Comparison of ENCODE assay signal across 1 cellular context in the genomic region with DNA sequence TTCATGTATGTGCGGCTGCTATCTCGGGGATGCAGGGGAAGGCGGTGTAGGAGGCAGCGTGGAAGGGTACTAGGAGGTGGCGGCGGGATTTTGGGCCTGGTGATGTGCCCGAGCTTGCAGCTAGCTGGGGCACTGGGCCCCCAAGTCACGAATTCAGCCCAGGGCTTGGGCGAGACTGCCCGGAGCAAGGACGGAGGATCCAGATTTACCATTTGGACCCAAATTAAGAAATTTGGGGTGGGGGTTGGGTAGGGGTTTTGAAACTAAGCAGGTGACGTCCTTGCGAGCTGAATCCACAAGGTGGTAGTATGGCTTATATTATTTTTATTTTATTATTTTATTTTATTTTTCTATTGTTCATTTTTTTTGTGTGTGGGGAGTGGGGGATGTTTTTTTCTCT.
TF ChIP-seq lines count a peak whose summit lies in the region.

No MANE protein-coding gene starts in this region.

TF ChIP-seq in H1, 55 proteins besides CTCF, POLR2A, EP300 and RAD21:
- TF ChIP-seq, protein P1, sequence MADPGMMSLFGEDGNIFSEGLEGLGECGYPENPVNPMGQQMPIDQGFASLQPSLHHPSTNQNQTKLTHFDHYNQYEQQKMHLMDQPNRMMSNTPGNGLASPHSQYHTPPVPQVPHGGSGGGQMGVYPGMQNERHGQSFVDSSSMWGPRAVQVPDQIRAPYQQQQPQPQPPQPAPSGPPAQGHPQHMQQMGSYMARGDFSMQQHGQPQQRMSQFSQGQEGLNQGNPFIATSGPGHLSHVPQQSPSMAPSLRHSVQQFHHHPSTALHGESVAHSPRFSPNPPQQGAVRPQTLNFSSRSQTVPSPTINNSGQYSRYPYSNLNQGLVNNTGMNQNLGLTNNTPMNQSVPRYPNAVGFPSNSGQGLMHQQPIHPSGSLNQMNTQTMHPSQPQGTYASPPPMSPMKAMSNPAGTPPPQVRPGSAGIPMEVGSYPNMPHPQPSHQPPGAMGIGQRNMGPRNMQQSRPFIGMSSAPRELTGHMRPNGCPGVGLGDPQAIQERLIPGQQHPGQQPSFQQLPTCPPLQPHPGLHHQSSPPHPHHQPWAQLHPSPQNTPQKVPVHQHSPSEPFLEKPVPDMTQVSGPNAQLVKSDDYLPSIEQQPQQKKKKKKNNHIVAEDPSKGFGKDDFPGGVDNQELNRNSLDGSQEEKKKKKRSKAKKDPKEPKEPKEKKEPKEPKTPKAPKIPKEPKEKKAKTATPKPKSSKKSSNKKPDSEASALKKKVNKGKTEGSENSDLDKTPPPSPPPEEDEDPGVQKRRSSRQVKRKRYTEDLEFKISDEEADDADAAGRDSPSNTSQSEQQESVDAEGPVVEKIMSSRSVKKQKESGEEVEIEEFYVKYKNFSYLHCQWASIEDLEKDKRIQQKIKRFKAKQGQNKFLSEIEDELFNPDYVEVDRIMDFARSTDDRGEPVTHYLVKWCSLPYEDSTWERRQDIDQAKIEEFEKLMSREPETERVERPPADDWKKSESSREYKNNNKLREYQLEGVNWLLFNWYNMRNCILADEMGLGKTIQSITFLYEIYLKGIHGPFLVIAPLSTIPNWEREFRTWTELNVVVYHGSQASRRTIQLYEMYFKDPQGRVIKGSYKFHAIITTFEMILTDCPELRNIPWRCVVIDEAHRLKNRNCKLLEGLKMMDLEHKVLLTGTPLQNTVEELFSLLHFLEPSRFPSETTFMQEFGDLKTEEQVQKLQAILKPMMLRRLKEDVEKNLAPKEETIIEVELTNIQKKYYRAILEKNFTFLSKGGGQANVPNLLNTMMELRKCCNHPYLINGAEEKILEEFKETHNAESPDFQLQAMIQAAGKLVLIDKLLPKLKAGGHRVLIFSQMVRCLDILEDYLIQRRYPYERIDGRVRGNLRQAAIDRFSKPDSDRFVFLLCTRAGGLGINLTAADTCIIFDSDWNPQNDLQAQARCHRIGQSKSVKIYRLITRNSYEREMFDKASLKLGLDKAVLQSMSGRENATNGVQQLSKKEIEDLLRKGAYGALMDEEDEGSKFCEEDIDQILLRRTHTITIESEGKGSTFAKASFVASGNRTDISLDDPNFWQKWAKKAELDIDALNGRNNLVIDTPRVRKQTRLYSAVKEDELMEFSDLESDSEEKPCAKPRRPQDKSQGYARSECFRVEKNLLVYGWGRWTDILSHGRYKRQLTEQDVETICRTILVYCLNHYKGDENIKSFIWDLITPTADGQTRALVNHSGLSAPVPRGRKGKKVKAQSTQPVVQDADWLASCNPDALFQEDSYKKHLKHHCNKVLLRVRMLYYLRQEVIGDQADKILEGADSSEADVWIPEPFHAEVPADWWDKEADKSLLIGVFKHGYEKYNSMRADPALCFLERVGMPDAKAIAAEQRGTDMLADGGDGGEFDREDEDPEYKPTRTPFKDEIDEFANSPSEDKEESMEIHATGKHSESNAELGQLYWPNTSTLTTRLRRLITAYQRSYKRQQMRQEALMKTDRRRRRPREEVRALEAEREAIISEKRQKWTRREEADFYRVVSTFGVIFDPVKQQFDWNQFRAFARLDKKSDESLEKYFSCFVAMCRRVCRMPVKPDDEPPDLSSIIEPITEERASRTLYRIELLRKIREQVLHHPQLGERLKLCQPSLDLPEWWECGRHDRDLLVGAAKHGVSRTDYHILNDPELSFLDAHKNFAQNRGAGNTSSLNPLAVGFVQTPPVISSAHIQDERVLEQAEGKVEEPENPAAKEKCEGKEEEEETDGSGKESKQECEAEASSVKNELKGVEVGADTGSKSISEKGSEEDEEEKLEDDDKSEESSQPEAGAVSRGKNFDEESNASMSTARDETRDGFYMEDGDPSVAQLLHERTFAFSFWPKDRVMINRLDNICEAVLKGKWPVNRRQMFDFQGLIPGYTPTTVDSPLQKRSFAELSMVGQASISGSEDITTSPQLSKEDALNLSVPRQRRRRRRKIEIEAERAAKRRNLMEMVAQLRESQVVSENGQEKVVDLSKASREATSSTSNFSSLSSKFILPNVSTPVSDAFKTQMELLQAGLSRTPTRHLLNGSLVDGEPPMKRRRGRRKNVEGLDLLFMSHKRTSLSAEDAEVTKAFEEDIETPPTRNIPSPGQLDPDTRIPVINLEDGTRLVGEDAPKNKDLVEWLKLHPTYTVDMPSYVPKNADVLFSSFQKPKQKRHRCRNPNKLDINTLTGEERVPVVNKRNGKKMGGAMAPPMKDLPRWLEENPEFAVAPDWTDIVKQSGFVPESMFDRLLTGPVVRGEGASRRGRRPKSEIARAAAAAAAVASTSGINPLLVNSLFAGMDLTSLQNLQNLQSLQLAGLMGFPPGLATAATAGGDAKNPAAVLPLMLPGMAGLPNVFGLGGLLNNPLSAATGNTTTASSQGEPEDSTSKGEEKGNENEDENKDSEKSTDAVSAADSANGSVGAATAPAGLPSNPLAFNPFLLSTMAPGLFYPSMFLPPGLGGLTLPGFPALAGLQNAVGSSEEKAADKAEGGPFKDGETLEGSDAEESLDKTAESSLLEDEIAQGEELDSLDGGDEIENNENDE (IDR thresholded peaks at IDR 0.05; ENCODE audit: insufficient replicate concordance, low read length), result no peak
- TF ChIP-seq SAP30 (IDR thresholded peaks at IDR 0.05; ENCODE audit: insufficient read depth, insufficient replicate concordance, low read length) (no peak), SP4 (IDR thresholded peaks at IDR 0.05; ENCODE audit: low read length) (no peak), TAF1 (IDR thresholded peaks at IDR 0.05; ENCODE audit: low read depth, low read length) (no peak), RFX5 (IDR thresholded peaks at IDR 0.05; ENCODE audit: borderline replicate concordance, low read depth, low read length) (no peak), NRF1 (IDR thresholded peaks at IDR 0.05; ENCODE audit: low read depth, low read length) (no peak), MAFK (IDR thresholded peaks at IDR 0.05; ENCODE audit: low read depth, low read length) (no peak), SRF (IDR thresholded peaks at IDR 0.05; ENCODE audit: low read depth, low read length) (no peak), E2F6 (IDR thresholded peaks at IDR 0.05) (no peak), TBP (IDR thresholded peaks at IDR 0.05; ENCODE audit: low read depth, low read length) (no peak), CBX5 (IDR thresholded peaks at IDR 0.05; ENCODE audit: low read depth, low read length) (no peak), TCF12 (IDR thresholded peaks at IDR 0.05; ENCODE audit: low read depth, low read length) (no peak), NANOG (IDR thresholded peaks at IDR 0.05; ENCODE audit: insufficient read depth, low read depth, low read length, poor library complexity, severe bottlenecking) (no peak), RBBP5 (IDR thresholded peaks at IDR 0.05; ENCODE audit: borderline replicate concordance, low read depth, low read length) (no peak), TEAD4 (IDR thresholded peaks at IDR 0.05; ENCODE audit: low read depth, low read length) (no peak), RNF2 (IDR thresholded peaks at IDR 0.05; ENCODE audit: borderline replicate concordance, low read depth, low read length, missing control alignments, poor library complexity, severe bottlenecking) (no peak), POLR2AphosphoS5 (IDR thresholded peaks at IDR 0.05; ENCODE audit: low read depth, low read length) (no peak), CEBPB (IDR thresholded peaks at IDR 0.05; ENCODE audit: low read depth, low read length) (no peak)
